2 cellular contexts compared by ENCODE assay signal in the genomic region with DNA sequence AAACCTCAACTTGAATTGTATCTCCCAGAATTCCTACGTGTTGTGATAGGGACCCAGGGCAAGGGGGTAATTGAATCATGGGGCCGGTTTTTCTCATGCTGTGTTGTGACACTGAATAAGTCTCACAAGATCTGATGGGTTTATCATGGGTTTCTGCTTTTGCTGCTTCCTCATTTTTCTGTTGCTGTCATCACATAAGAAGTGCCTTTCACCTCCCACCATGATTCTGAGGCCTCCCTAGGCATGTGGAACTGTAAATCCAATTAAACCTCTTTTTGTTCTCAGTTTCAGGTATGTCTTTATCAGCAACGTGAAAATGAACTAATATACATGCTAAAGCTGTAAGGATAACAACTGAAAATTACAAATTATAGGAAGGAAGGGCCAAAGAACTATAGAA.
TF ChIP-seq lines count a peak whose summit lies in the region.

No MANE protein-coding gene starts in this region.

TF ChIP-seq in HCT116, 20 proteins besides CTCF, POLR2A, EP300 and RAD21 (continued from another document):
- TF ChIP-seq, protein P1, sequence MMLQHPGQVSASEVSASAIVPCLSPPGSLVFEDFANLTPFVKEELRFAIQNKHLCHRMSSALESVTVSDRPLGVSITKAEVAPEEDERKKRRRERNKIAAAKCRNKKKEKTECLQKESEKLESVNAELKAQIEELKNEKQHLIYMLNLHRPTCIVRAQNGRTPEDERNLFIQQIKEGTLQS (IDR thresholded peaks at IDR 0.05): no peak
- TF ChIP-seq FOSL1 (IDR thresholded peaks at IDR 0.05; ENCODE audit: low read depth): no peak
- TF ChIP-seq, protein P2, sequence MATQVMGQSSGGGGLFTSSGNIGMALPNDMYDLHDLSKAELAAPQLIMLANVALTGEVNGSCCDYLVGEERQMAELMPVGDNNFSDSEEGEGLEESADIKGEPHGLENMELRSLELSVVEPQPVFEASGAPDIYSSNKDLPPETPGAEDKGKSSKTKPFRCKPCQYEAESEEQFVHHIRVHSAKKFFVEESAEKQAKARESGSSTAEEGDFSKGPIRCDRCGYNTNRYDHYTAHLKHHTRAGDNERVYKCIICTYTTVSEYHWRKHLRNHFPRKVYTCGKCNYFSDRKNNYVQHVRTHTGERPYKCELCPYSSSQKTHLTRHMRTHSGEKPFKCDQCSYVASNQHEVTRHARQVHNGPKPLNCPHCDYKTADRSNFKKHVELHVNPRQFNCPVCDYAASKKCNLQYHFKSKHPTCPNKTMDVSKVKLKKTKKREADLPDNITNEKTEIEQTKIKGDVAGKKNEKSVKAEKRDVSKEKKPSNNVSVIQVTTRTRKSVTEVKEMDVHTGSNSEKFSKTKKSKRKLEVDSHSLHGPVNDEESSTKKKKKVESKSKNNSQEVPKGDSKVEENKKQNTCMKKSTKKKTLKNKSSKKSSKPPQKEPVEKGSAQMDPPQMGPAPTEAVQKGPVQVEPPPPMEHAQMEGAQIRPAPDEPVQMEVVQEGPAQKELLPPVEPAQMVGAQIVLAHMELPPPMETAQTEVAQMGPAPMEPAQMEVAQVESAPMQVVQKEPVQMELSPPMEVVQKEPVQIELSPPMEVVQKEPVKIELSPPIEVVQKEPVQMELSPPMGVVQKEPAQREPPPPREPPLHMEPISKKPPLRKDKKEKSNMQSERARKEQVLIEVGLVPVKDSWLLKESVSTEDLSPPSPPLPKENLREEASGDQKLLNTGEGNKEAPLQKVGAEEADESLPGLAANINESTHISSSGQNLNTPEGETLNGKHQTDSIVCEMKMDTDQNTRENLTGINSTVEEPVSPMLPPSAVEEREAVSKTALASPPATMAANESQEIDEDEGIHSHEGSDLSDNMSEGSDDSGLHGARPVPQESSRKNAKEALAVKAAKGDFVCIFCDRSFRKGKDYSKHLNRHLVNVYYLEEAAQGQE (IDR thresholded peaks at IDR 0.05; ENCODE audit: low read depth): no peak
- TF ChIP-seq EGR1 (IDR thresholded peaks at IDR 0.05; ENCODE audit: low read depth): no peak
- no peak for TF ChIP-seq SRF (IDR thresholded peaks at IDR 0.05; ENCODE audit: low read depth)
- TF ChIP-seq EZH2 (IDR thresholded peaks at IDR 0.05): no peak
- no peak for TF ChIP-seq TCF7L2 (IDR thresholded peaks at IDR 0.05; ENCODE audit: borderline replicate concordance, extremely low read depth, insufficient read depth, insufficient read length)
- no peak for TF ChIP-seq ZFX (IDR thresholded peaks at IDR 0.05)
- no peak for TF ChIP-seq ELF1 (IDR thresholded peaks at IDR 0.05; ENCODE audit: borderline replicate concordance, low read depth)
- TF ChIP-seq EZH2phosphoT487 (IDR thresholded peaks at IDR 0.05; ENCODE audit: borderline replicate concordance): no peak
- TF ChIP-seq, protein P3, sequence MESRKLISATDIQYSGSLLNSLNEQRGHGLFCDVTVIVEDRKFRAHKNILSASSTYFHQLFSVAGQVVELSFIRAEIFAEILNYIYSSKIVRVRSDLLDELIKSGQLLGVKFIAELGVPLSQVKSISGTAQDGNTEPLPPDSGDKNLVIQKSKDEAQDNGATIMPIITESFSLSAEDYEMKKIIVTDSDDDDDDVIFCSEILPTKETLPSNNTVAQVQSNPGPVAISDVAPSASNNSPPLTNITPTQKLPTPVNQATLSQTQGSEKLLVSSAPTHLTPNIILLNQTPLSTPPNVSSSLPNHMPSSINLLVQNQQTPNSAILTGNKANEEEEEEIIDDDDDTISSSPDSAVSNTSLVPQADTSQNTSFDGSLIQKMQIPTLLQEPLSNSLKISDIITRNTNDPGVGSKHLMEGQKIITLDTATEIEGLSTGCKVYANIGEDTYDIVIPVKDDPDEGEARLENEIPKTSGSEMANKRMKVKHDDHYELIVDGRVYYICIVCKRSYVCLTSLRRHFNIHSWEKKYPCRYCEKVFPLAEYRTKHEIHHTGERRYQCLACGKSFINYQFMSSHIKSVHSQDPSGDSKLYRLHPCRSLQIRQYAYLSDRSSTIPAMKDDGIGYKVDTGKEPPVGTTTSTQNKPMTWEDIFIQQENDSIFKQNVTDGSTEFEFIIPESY (IDR thresholded peaks at IDR 0.05; ENCODE audit: extremely low read depth, insufficient replicate concordance, low read length): no peak
- TF ChIP-seq CBX3 (IDR thresholded peaks at IDR 0.05; ENCODE audit: low read depth): no peak
- TF ChIP-seq, protein P4, sequence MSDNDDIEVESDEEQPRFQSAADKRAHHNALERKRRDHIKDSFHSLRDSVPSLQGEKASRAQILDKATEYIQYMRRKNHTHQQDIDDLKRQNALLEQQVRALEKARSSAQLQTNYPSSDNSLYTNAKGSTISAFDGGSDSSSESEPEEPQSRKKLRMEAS (IDR thresholded peaks at IDR 0.05): no peak
- no peak for TF ChIP-seq POLR2AphosphoS5 (IDR thresholded peaks at IDR 0.05; ENCODE audit: low read depth, low read length)
- no peak for TF ChIP-seq SIN3A (IDR thresholded peaks at IDR 0.05; ENCODE audit: low read depth)
TF ChIP-seq in HCT116: peak in this region for 0.

TF ChIP-seq in GM12878, 131 proteins besides CTCF, POLR2A, EP300 and RAD21 (continued from another document):
- TF ChIP-seq, protein P5, sequence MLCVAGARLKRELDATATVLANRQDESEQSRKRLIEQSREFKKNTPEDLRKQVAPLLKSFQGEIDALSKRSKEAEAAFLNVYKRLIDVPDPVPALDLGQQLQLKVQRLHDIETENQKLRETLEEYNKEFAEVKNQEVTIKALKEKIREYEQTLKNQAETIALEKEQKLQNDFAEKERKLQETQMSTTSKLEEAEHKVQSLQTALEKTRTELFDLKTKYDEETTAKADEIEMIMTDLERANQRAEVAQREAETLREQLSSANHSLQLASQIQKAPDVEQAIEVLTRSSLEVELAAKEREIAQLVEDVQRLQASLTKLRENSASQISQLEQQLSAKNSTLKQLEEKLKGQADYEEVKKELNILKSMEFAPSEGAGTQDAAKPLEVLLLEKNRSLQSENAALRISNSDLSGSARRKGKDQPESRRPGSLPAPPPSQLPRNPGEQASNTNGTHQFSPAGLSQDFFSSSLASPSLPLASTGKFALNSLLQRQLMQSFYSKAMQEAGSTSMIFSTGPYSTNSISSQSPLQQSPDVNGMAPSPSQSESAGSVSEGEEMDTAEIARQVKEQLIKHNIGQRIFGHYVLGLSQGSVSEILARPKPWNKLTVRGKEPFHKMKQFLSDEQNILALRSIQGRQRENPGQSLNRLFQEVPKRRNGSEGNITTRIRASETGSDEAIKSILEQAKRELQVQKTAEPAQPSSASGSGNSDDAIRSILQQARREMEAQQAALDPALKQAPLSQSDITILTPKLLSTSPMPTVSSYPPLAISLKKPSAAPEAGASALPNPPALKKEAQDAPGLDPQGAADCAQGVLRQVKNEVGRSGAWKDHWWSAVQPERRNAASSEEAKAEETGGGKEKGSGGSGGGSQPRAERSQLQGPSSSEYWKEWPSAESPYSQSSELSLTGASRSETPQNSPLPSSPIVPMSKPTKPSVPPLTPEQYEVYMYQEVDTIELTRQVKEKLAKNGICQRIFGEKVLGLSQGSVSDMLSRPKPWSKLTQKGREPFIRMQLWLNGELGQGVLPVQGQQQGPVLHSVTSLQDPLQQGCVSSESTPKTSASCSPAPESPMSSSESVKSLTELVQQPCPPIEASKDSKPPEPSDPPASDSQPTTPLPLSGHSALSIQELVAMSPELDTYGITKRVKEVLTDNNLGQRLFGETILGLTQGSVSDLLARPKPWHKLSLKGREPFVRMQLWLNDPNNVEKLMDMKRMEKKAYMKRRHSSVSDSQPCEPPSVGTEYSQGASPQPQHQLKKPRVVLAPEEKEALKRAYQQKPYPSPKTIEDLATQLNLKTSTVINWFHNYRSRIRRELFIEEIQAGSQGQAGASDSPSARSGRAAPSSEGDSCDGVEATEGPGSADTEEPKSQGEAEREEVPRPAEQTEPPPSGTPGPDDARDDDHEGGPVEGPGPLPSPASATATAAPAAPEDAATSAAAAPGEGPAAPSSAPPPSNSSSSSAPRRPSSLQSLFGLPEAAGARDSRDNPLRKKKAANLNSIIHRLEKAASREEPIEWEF (IDR thresholded peaks at IDR 0.05; ENCODE audit: insufficient replicate concordance, low read depth, low read length): no peak
